Comparison of ENCODE assay signal across 8 cellular contexts in the genomic region with DNA sequence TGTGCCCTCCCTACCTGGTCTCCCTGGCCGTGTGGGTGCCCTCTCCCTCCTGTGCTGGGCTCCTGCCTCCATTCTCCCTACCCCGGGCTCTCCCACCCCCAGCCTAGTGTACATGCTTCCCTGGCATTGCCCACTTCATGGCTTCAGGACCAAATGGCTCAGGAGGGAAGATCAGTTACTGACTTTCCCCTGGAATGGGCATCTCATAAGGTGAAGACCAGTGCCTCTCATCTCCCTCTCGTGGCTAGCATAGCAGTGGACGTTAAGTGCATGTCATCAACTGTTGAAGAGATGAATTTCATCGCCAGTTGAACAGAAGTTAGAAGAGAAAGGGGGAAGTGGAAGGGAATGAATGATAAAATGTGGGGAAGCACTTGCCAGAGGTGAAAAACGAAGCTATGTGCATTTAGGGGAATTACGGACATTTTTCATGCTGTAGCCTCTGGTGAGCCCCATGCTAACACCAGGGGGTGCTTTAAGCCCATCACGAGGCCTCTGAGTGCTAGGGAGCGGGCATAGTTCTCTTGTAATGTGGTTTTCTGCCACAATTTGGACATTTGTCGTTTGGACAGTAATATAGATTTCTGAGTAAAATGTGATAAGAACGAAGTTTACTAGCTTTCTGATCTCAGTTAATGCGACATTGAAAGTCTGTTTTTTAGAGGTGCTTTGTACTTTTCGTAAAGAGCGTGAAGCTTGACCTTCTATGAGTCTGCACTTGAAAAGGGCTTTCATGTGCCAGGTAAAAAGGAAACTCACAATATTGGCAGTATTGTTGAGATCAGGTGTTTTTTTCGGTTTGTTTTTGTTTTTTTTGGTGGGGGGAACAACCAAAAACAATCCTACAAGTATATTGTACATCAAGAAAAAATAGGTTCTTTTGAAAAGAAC. TPM values are rescaled to one million over a fixed set of nuclear protein-coding genes. Genes with fewer than 3 reads are reported as not detected.
A peak's percentile ranks its signal among the peaks of the same experiment; 100 is the strongest.
DNase-seq lines count a peak whose midpoint lies in the region; ATAC-seq and TF ChIP-seq lines count a peak whose summit lies in the region.

No MANE protein-coding gene starts in this region.

- H3K27ac Mint-ChIP-seq in activated B cell treated with CpG ODN at 0.5 μM for 24 hours, result no peak overlapping the region
- no peak overlapping the region for H3K27ac Mint-ChIP-seq in stimulated activated naive B cell treated with anti-CD40 and anti-IgM and Interleukin-4, amounts not matched to agents 10 μg/mL and 1 μg/mL and 100 μg/mL, for 72 hours

- H3K9me3 Mint-ChIP-seq in activated B cell treated with CpG ODN at 0.5 μM for 24 hours, result peaks cover 5% of the 10 kb centered on the region
- peaks cover 0 to 5% of the 10 kb centered on the region in 2 donors for H3K9me3 Mint-ChIP-seq in stimulated activated naive B cell treated with anti-CD40 and anti-IgM and Interleukin-4, amounts not matched to agents 10 μg/mL and 1 μg/mL and 100 μg/mL, for 72 hours

- H3K36me3 Mint-ChIP-seq in activated B cell treated with CpG ODN at 0.5 μM for 24 hours (ENCODE audit: low read depth), result peaks cover 2% of the 10 kb centered on the region
- peaks cover 11 to 21% of the 10 kb centered on the region in 2 donors for H3K36me3 Mint-ChIP-seq in stimulated activated naive B cell treated with anti-CD40 and anti-IgM and Interleukin-4, amounts not matched to agents 10 μg/mL and 1 μg/mL and 100 μg/mL, for 72 hours

- CTCF ChIA-PET in activated B cell treated with CpG ODN at 0.5 μM for 24 hours (lab: Charles Lee), result interaction anchor here (0.6 to 3.0 kb wide), 4 partner anchors 10 to 416 kb away, joined by 3 to 19 read pairs (median 3); no protein-coding TSS in a partner anchor

- no peaks in the 10 kb centered on the region for H3K27me3 Mint-ChIP-seq in activated B cell treated with CpG ODN at 0.5 μM for 24 hours
- no peaks in the 10 kb centered on the region for H3K27me3 Mint-ChIP-seq in stimulated activated naive B cell treated with anti-CD40 and anti-IgM and Interleukin-4, amounts not matched to agents 10 μg/mL and 1 μg/mL and 100 μg/mL, for 72 hours

- ATAC-seq in activated B cell treated with CpG ODN at 0.5 μM for 24 hours (ENCODE audit: low read depth), result peak; percentile 66
- ATAC-seq in stimulated activated naive B cell treated with anti-CD40 and anti-IgM and Interleukin-4, amounts not matched to agents 10 μg/mL and 1 μg/mL and 100 μg/mL, for 72 hours (replicated peaks), result peak; percentile 89

- no peak for TF ChIP-seq CTCF in activated B cell treated with CpG ODN at 0.5 μM for 24 hours (IDR thresholded peaks at IDR 0.05)

- POLR2A ChIA-PET in activated B cell treated with CpG ODN at 0.5 μM for 24 hours (lab: Charles Lee), result no interaction called here

- no peaks in the 10 kb centered on the region for H3K4me1 Mint-ChIP-seq in activated B cell treated with CpG ODN at 0.5 μM for 24 hours
- H3K4me1 Mint-ChIP-seq in stimulated activated naive B cell treated with anti-CD40 and anti-IgM and Interleukin-4, amounts not matched to agents 10 μg/mL and 1 μg/mL and 100 μg/mL, for 72 hours, result peaks cover 3 to 9% of the 10 kb centered on the region in 2 donors

- H3K4me3 Mint-ChIP-seq in activated B cell treated with CpG ODN at 0.5 μM for 24 hours, result no peak overlapping the region
- H3K4me3 Mint-ChIP-seq in stimulated activated naive B cell treated with anti-CD40 and anti-IgM and Interleukin-4, amounts not matched to agents 10 μg/mL and 1 μg/mL and 100 μg/mL, for 72 hours, result no peak overlapping the region

- intact Hi-C loops in activated B cell treated with CpG ODN at 0.5 μM for 24 hours (cut with micrococcal nuclease), result loop anchor here (1.0 to 2.0 kb wide), 4 partner anchors 56 to 1772 kb away; a partner anchor contains a TSS

- DNase-seq in SHP77 (lab: John Stamatoyannopoulos, UW) (peak; percentile 36 to 65), SHP77 treated with DMSO at 0.1 percent for 48 hours (lab: John Stamatoyannopoulos, UW) (no peak), NCI-H1694 treated with DMSO at 0.1 percent for 48 hours (lab: John Stamatoyannopoulos, UW) (peak; percentile 64), activated B cell treated with CpG ODN at 0.5 μM for 24 hours (no peak), dermis blood vessel endothelial cell (peak; percentile 81), midbrain (lab: John Stamatoyannopoulos, UW) (peak; percentile 50), LoVo (ENCODE audit: low spot score) (no peak)
- DNase-seq in stimulated activated naive B cell treated with anti-CD40 and anti-IgM and Interleukin-4, amounts not matched to agents 10 μg/mL and 1 μg/mL and 100 μg/mL, for 72 hours, result no peak

RNA-seq across cellular contexts. Expression of a gene that starts 50.4 kb away (rescaled TPM):
- total RNA-seq in activated B cell treated with CpG ODN at 0.5 μM for 24 hours (9.5 and 9.9 TPM in 2 replicates), dermis blood vessel endothelial cell (7.3 and 8.7 TPM in 2 replicates)

RNA-seq across cellular contexts. Expression of a gene that starts 56.0 kb away (rescaled TPM):
- 44.5 and 49.8 TPM in 2 replicates for total RNA-seq in activated B cell treated with CpG ODN at 0.5 μM for 24 hours
- 8.5 and 24.3 TPM in 2 replicates for total RNA-seq in dermis blood vessel endothelial cell

Comparison
In these comparisons a context has a peak if more than half of its experiments do, and no peak if none do; other contexts are left out.
1. DNase-seq: peak in SHP77 (2 of 2), NCI-H1694 treated with DMSO at 0.1 percent for 48 hours (single experiment), dermis blood vessel endothelial cell (single experiment) and midbrain (single experiment); none in SHP77 treated with DMSO at 0.1 percent for 48 hours (single experiment), activated B cell treated with CpG ODN at 0.5 μM for 24 hours (single experiment), stimulated activated naive B cell treated with anti-CD40 and anti-IgM and Interleukin-4, amounts not matched to agents 10 μg/mL and 1 μg/mL and 100 μg/mL, for 72 hours (single experiment) and LoVo (single experiment).